ENCODE assay signal across 9 cellular contexts in the genomic region with DNA sequence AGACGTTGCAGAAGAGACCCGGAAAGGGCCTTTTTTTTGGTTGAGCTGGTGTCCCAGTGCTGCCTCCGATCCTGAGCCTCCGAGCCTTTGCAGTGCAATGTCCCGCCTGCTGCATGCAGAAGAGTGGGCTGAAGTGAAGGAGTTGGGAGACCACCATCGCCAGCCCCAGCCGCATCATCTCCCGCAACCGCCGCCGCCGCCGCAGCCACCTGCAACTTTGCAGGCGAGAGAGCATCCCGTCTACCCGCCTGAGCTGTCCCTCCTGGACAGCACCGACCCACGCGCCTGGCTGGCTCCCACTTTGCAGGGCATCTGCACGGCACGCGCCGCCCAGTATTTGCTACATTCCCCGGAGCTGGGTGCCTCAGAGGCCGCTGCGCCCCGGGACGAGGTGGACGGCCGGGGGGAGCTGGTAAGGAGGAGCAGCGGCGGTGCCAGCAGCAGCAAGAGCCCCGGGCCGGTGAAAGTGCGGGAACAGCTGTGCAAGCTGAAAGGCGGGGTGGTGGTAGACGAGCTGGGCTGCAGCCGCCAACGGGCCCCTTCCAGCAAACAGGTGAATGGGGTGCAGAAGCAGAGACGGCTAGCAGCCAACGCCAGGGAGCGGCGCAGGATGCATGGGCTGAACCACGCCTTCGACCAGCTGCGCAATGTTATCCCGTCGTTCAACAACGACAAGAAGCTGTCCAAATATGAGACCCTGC. TPM values are rescaled to one million over a fixed set of nuclear protein-coding genes. Genes with fewer than 3 reads are reported as not detected.
A peak's percentile ranks its signal among the peaks of the same experiment; 100 is the strongest.
DNase-seq lines count a peak whose midpoint lies in the region; TF ChIP-seq lines count a peak whose summit lies in the region.
"Had no signal": no experiment of that assay in that cellular context is flagged by ENCODE, and none has a peak within 500 bp of the region (broad histone marks: within the 10 kb centered on the region; RNA-seq: fewer than 3 reads in every experiment).

No MANE protein-coding gene starts in this region.

- intact Hi-C loops in mammary epithelial cell (cut with micrococcal nuclease), result no loop called here

- in situ Hi-C loops in mammary epithelial cell (cut with MboI; ENCODE audit: low sequenced_read_pairs in 2 of 2), result no loop called here

- H3K9ac ChIP-seq in mammary epithelial cell (ENCODE audit: insufficient read depth, low read length) (no peak overlapping the region), muscle layer of colon (ENCODE audit: low read length) (no peak overlapping the region)

- H3K4me2 ChIP-seq in mammary epithelial cell (ENCODE audit: insufficient read depth, low read depth, low read length), result peak overlapping the region; percentile 72

- CTCF ChIA-PET in mammary epithelial cell (lab: Charles Lee; ENCODE audit: low non-redundant PET), result no interaction called here

- no TSS peak for BruUV-seq in mammary epithelial cell (replicated peaks; lab: Mats Ljungman, UMichigan)

- DNase-seq in AG10803 (ENCODE audit: low read depth) (no peak), HuH-7 (ENCODE audit: low spot score) (peak; percentile 25), mammary epithelial cell (no peak), activated gamma-delta T cell (lab: John Stamatoyannopoulos, UW) (no peak), substantia nigra (lab: John Stamatoyannopoulos, UW) (no peak), SIG-M5 (lab: John Stamatoyannopoulos, UW) (no peak), GM10266 (ENCODE audit: extremely low spot score) (no peak)

- H3K9me3 ChIP-seq in mammary epithelial cell (replicated peaks; ENCODE audit: insufficient read depth, low read length) (no peaks in the 10 kb centered on the region), muscle layer of colon (ENCODE audit: low read length) (no peaks in the 10 kb centered on the region)

- no peaks in the 10 kb centered on the region for H4K20me1 ChIP-seq in mammary epithelial cell (ENCODE audit: insufficient read depth, low read length)

- H3K36me3 ChIP-seq in mammary epithelial cell (ENCODE audit: insufficient read depth, low read length), result no peaks in the 10 kb centered on the region
- H3K36me3 ChIP-seq in muscle layer of colon (ENCODE audit: insufficient read depth, low read length), result no peaks in the 10 kb centered on the region

- H3K79me2 ChIP-seq in mammary epithelial cell (ENCODE audit: insufficient read depth, low read length), result no peaks in the 10 kb centered on the region

- H3K27me3 ChIP-seq in mammary epithelial cell (ENCODE audit: insufficient read depth, low read length) (peaks cover 62% of the 10 kb centered on the region), muscle layer of colon (ENCODE audit: control insufficient read depth in 1 of 2, insufficient read depth in 2 of 2, low read length in 2 of 2) (peaks cover 60 to 76% of the 10 kb centered on the region in 2 donors)

- H3K4me1 ChIP-seq in mammary epithelial cell (ENCODE audit: insufficient read depth, low read length) (peaks cover 15% of the 10 kb centered on the region), muscle layer of colon (ENCODE audit: insufficient read depth, low read length) (peaks cover 15% of the 10 kb centered on the region)

- TF ChIP-seq CTCF in AG10803 (conservative IDR thresholded peaks at IDR 0.05; ENCODE audit: low read length), result no peak
- no peak for TF ChIP-seq CTCF in mammary epithelial cell (conservative IDR thresholded peaks at IDR 0.05 in 1 of 2, IDR thresholded peaks at IDR 0.05 in 1 of 2; ENCODE audit: extremely low read depth in 1 of 2, insufficient read depth in 1 of 2, low read depth in 1 of 2, low read length in 2 of 2)
- no peak for TF ChIP-seq CTCF in GM10266 (IDR thresholded peaks at IDR 0.05; ENCODE audit: control insufficient read depth, insufficient read depth, low read depth, missing control alignments)

- peak overlapping the region; percentile 3 for H3K4me3 ChIP-seq in AG10803 (ENCODE audit: low read length)
- H3K4me3 ChIP-seq in mammary epithelial cell (replicated peaks in 1 of 3; ENCODE audit: insufficient read depth in 1 of 3, low read depth in 2 of 3, low read length in 3 of 3), result peak overlapping the region in 1 of 3 experiments; percentile 1
- peak overlapping the region; percentile 33 to 53 for H3K4me3 ChIP-seq in muscle layer of colon (ENCODE audit: low read depth in 1 of 2, low read length in 2 of 2)

- dilution Hi-C loops in mammary epithelial cell (cut with HindIII; ENCODE audit: low sequenced_read_pairs), result no loop called here

- H2AFZ ChIP-seq in mammary epithelial cell (ENCODE audit: low read depth, low read length), result no peak overlapping the region

- H3K27ac ChIP-seq in mammary epithelial cell (ENCODE audit: insufficient read depth, low read depth, low read length), result no peak overlapping the region
- H3K27ac ChIP-seq in muscle layer of colon (ENCODE audit: low read depth, low read length), result no peak overlapping the region
- H3K27ac ChIP-seq in substantia nigra (ENCODE audit: low read depth, low read length, poor library complexity, severe bottlenecking), result no peak overlapping the region

- 2% methylated on average over 22 of the region's 49 CpGs for WGBS in mammary epithelial cell (ENCODE audit: low coverage, missing lambda C conversion rate)

RNA-seq across cellular contexts. Expression of a gene that starts 0.4 kb away (rescaled TPM):
- total RNA-seq in mammary epithelial cell, result not detected
- not detected for polyA plus RNA-seq in mammary epithelial cell
- polyA minus RNA-seq in mammary epithelial cell, result not detected
- total RNA-seq: SK-MEL-5 had no signal
